ENCODE assay signal across 7 cellular contexts in genomic region chr22:15653241-15653640, GRCh38. TPM values are rescaled to one million over a fixed set of nuclear protein-coding genes. Genes with fewer than 3 reads are reported as not detected.
"Had no signal": no experiment of that assay in that cellular context is flagged by ENCODE, and none has a peak within 500 bp of the region (broad histone marks: within the 10 kb centered on the region; RNA-seq: fewer than 3 reads in every experiment).

No MANE protein-coding gene starts in this region.

RNA-seq across cellular contexts. Expression of gene POTEH, which starts 36.6 kb away (rescaled TPM):
- total RNA-seq: PC-3, PC-9, Right ventricle myocardium inferior, Right ventricle myocardium superior, SJCRH30, SJSA1, SK-MEL-5 had no signal
